ENCODE assay signal across 6 cellular contexts in the genomic region with DNA sequence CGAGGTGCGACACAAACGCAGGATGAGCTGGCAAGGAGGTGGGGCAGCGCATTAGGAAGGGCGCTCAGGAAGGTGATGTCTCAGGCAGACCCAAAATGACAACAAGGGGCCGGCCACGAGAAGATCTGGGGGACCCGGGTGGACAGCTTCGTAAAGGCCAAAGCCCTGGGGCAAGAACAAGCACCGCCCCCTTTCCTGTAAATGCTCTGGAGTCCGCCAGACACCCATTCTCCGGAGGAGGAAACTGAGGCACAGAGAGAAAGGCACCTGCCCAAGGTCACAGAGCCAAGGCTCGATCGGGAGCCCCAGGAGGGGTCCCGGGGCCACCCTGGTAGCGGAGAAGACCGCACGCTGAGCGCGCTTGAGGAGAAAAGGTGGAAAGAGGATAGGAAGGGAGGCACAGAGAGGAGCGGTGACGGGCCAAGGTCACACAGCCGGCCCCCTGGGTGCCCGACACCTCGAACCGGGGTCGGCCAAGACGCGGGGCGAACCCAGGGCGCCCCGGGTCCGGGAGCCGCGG. TPM values are rescaled to one million over a fixed set of nuclear protein-coding genes. Genes with fewer than 3 reads are reported as not detected.
DNase-seq lines count a peak whose midpoint lies in the region; ATAC-seq lines count a peak whose summit lies in the region.

No MANE protein-coding gene starts in this region.

- peak overlapping the region; percentile 96 for H3K4me3 ChIP-seq in trophoblast cell (ENCODE audit: low read depth, low read length)

- H3K9me3 Mint-ChIP-seq in activated CD4-positive, alpha-beta T cell treated with anti-CD3 and anti-CD28 coated beads for 36 hours (ENCODE audit: low read depth): no peaks in the 10 kb centered on the region

- H3K79me2 ChIP-seq in trophoblast cell (ENCODE audit: control insufficient read depth, insufficient read depth, low read length, poor library complexity): peaks cover 45% of the 10 kb centered on the region

- H3K36me3 ChIP-seq in trophoblast cell (ENCODE audit: control insufficient read depth in 1 of 2, insufficient read depth in 2 of 2, low read length in 2 of 2): peaks cover 21 to 46% of the 10 kb centered on the region in 2 experiments

- H3K79me1 ChIP-seq in trophoblast cell (ENCODE audit: low read length): peaks cover 14% of the 10 kb centered on the region

- H3K4me1 ChIP-seq in trophoblast cell (ENCODE audit: control insufficient read depth in 1 of 2, insufficient read depth in 2 of 2, low read length in 2 of 2): peaks cover 8 to 14% of the 10 kb centered on the region in 2 experiments

- peak overlapping the region; percentile 77 for H3K4me2 ChIP-seq in trophoblast cell (ENCODE audit: low read length)

- H3K9ac ChIP-seq in trophoblast cell (ENCODE audit: low read length): peak overlapping the region; percentile 35

- H3K27me3 Mint-ChIP-seq in activated CD4-positive, alpha-beta T cell treated with anti-CD3 and anti-CD28 coated beads for 36 hours: no peaks in the 10 kb centered on the region

- peak overlapping the region; percentile 71 for H2AK5ac ChIP-seq in trophoblast cell (ENCODE audit: low read length)

- intact Hi-C loops in activated CD4-positive, alpha-beta T cell treated with anti-CD3 and anti-CD28 coated beads for 36 hours (cut with DNase I, micrococcal nuclease): loop anchor here in 1 of 2 experiments (1.0 to 10.0 kb wide), 10 partner anchors 58 to 1555 kb away; partner anchors contain the start of genes ALKBH7, DPP9, MICOS13 and PSPN

- no CpG with 5 or more reads among the region's 35 CpGs for WGBS in trophoblast cell (ENCODE audit: extremely low coverage, insufficient coverage, insufficient read length)

- peak overlapping the region; percentile 31 for H3K23ac ChIP-seq in trophoblast cell (ENCODE audit: low read length)

- peak overlapping the region; percentile 94 for H4K91ac ChIP-seq in trophoblast cell (ENCODE audit: low read depth, low read length)

- H3K14ac ChIP-seq in trophoblast cell (ENCODE audit: low read length): peak overlapping the region; percentile 91

- H4K8ac ChIP-seq in trophoblast cell (ENCODE audit: low read depth, low read length): peak overlapping the region; percentile 93

- peak; percentile 50 for DNase-seq in activated CD4-positive, alpha-beta T cell treated with anti-CD3 and anti-CD28 coated beads for 36 hours
- no peak for DNase-seq in activated CD4-positive, alpha-beta T cell treated with anti-CD3 and anti-CD28 coated beads for 1 hour
- DNase-seq in trophoblast cell (no peak), KG1 (lab: John Stamatoyannopoulos, UW) (no peak)

- peak overlapping the region; percentile 82 for H2BK120ac ChIP-seq in trophoblast cell (ENCODE audit: insufficient read depth, low read length, poor library complexity)

- H3K36me3 Mint-ChIP-seq in activated CD4-positive, alpha-beta T cell treated with anti-CD3 and anti-CD28 coated beads for 36 hours (ENCODE audit: low read depth): peaks cover 81% of the 10 kb centered on the region

- H2BK12ac ChIP-seq in trophoblast cell (ENCODE audit: low read length): peak overlapping the region; percentile 38

- H3K27ac ChIP-seq in cingulate gyrus (ENCODE audit: low read depth, low read length) (peak overlapping the region; percentile 94), trophoblast cell (ENCODE audit: low read depth, low read length) (peak overlapping the region; percentile 87)

- peak overlapping the region; percentile 83 for H2AFZ ChIP-seq in trophoblast cell (ENCODE audit: insufficient read depth, low read length, poor library complexity)

- peak overlapping the region; percentile 100 for H3K4me3 Mint-ChIP-seq in activated CD4-positive, alpha-beta T cell treated with anti-CD3 and anti-CD28 coated beads for 36 hours

- peak overlapping the region; percentile 100 for H3K27ac Mint-ChIP-seq in activated CD4-positive, alpha-beta T cell treated with anti-CD3 and anti-CD28 coated beads for 36 hours

- peak overlapping the region; percentile 88 for H3K18ac ChIP-seq in trophoblast cell (ENCODE audit: low read length)

- CTCF ChIA-PET in activated CD4-positive, alpha-beta T cell treated with anti-CD3 and anti-CD28 coated beads for 36 hours (lab: Charles Lee): interaction anchor here (0.5 to 2.1 kb wide), 7 partner anchors 12 to 1223 kb away, joined by 3 to 7 read pairs (median 4); partner anchors contain the start of gene RPL36

- POLR2A ChIA-PET in activated CD4-positive, alpha-beta T cell treated with anti-CD3 and anti-CD28 coated beads for 36 hours (lab: Charles Lee): interaction anchor here (0.6 to 2.8 kb wide), 11 partner anchors 34 to 921 kb away, joined by 3 to 11 read pairs (median 3); partner anchors contain the start of genes CATSPERD and LONP1

- peaks cover 65% of the 10 kb centered on the region for H3K4me1 Mint-ChIP-seq in activated CD4-positive, alpha-beta T cell treated with anti-CD3 and anti-CD28 coated beads for 36 hours

- H3K27me3 ChIP-seq in trophoblast cell (ENCODE audit: insufficient read depth, low read length): no peaks in the 10 kb centered on the region

- H3K9me3 ChIP-seq in trophoblast cell (ENCODE audit: insufficient read depth, low read depth, low read length): no peaks in the 10 kb centered on the region

- peak overlapping the region; percentile 100 for H3K4ac ChIP-seq in trophoblast cell (ENCODE audit: low read depth, low read length)

- no peak for ATAC-seq in activated CD4-positive, alpha-beta T cell treated with anti-CD3 and anti-CD28 coated beads for 36 hours
- ATAC-seq in HG03378 (IDR thresholded peaks at IDR 0.05; ENCODE audit: unreplicated experiment): no peak

- H4K12ac ChIP-seq in trophoblast cell (ENCODE audit: low read depth, low read length): peak overlapping the region; percentile 73

- H2BK5ac ChIP-seq in trophoblast cell (ENCODE audit: low read depth, low read length, poor library complexity): peak overlapping the region; percentile 42

RNA-seq across cellular contexts. Expression of gene SAFB2, which starts 0.6 kb away (rescaled TPM):
- 10 to 100 TPM; 65.0 to 78.6 TPM for total RNA-seq in activated CD4-positive, alpha-beta T cell treated with anti-CD3 and anti-CD28 coated beads for 36 hours
- polyA plus RNA-seq in trophoblast cell (2013): 31.8 and 32.5 TPM in 2 replicates

RNA-seq across cellular contexts. Expression of gene SAFB, which starts 0.9 kb away (rescaled TPM):
- total RNA-seq in activated CD4-positive, alpha-beta T cell treated with anti-CD3 and anti-CD28 coated beads for 36 hours: 100 to 1,000 TPM; 100 to 118 TPM
- 75.5 and 76.6 TPM in 2 replicates for polyA plus RNA-seq in trophoblast cell (2013)

RNA-seq across cellular contexts. Expression of gene TINCR, which starts 54.3 kb away (rescaled TPM):
- under 1 TPM; 0.23 to 0.27 TPM for total RNA-seq in activated CD4-positive, alpha-beta T cell treated with anti-CD3 and anti-CD28 coated beads for 36 hours
- 72.9 and 77.9 TPM in 2 replicates for polyA plus RNA-seq in trophoblast cell (2013)

RNA-seq across cellular contexts. Expression of gene MICOS13, which starts 58.3 kb away (rescaled TPM):
- 10 to 100 TPM; 50.9 to 52.1 TPM for total RNA-seq in activated CD4-positive, alpha-beta T cell treated with anti-CD3 and anti-CD28 coated beads for 36 hours
- 31.3 and 32.4 TPM in 2 replicates for polyA plus RNA-seq in trophoblast cell (2013)

RNA-seq across cellular contexts. Expression of gene HSD11B1L, which starts 58.8 kb away (rescaled TPM):
- 1 to 10 TPM; 2.0 to 3.2 TPM for total RNA-seq in activated CD4-positive, alpha-beta T cell treated with anti-CD3 and anti-CD28 coated beads for 36 hours
- polyA plus RNA-seq in trophoblast cell (2013): 8.4 and 8.7 TPM in 2 replicates
